In genomic region chr19:7679017-7679720, GRCh38 we compare ENCODE assay signal across 8 cellular contexts. TPM values are rescaled to one million over a fixed set of nuclear protein-coding genes. Genes with fewer than 3 reads are reported as not detected.
DNase-seq lines count a peak whose midpoint lies in the region; ATAC-seq and TF ChIP-seq lines count a peak whose summit lies in the region.
"Had no signal": no experiment of that assay in that cellular context is flagged by ENCODE, and none has a peak within 500 bp of the region (broad histone marks: within the 10 kb centered on the region; RNA-seq: fewer than 3 reads in every experiment).

No MANE protein-coding gene starts in this region.

- no peak overlapping the region for H3K9ac ChIP-seq in liver (ENCODE audit: low read depth in 1 of 2, low read length in 2 of 2)

- 43% methylated on average over 26 of the region's 26 CpGs for WGBS in liver

- TF ChIP-seq RAD21 in liver (IDR thresholded peaks at IDR 0.05) = peak; percentile 54 to 69

- no peaks in the 10 kb centered on the region for H3K9me3 ChIP-seq in liver (ENCODE audit: control insufficient read depth in 4 of 4, low read length in 3 of 4)

- no peak for TF ChIP-seq CTCF in liver (IDR thresholded peaks at IDR 0.05; ENCODE audit: low read depth, low read length, missing input control)

- no peaks in the 10 kb centered on the region for H3K27me3 ChIP-seq in liver (ENCODE audit: control insufficient read depth in 4 of 4, insufficient read depth in 4 of 4, low read length in 3 of 4)

- DNase-seq in NCI-H524 (lab: John Stamatoyannopoulos, UW) (peak; percentile 66 to 89), superior temporal gyrus (ENCODE audit: extremely low spot score) (peak; percentile 16), NCI-H187 treated with DMSO at 0.1 percent for 48 hours (lab: John Stamatoyannopoulos, UW) (no peak)
- DNase-seq in activated CD8-positive, alpha-beta memory T cell treated with anti-CD3 and anti-CD28 coated beads, Interleukin-2, amount 50 U/mL, for 1 hour (ENCODE audit: extremely low read depth) = peak; percentile 28

- ATAC-seq in GM18858 (IDR thresholded peaks at IDR 0.05; ENCODE audit: unreplicated experiment) (peak; percentile 38), HG02588 (IDR thresholded peaks at IDR 0.05; ENCODE audit: unreplicated experiment) (no peak)
- ATAC-seq: Panc1 had no signal

- no peak overlapping the region for H3K4me3 ChIP-seq in liver (ENCODE audit: low read depth in 1 of 3, low read length in 3 of 3)

- H3K4me1 ChIP-seq in liver (ENCODE audit: control insufficient read depth in 4 of 4, insufficient read depth in 4 of 4, low read length in 3 of 4) = peaks cover 2 to 28% (median 13%) of the 10 kb centered on the region in 4 donors

- peaks cover 0 to 6% (median 0%) of the 10 kb centered on the region in 4 donors for H3K36me3 ChIP-seq in liver (ENCODE audit: control insufficient read depth in 4 of 4, insufficient read depth in 3 of 4, low read depth in 1 of 4, low read length in 3 of 4)

- H3K27ac ChIP-seq in liver (ENCODE audit: low read depth in 1 of 2, low read length in 2 of 2) = no peak overlapping the region

TF ChIP-seq in liver, 16 proteins besides CTCF, POLR2A, EP300 and RAD21:
- TF ChIP-seq FOXA1 (IDR thresholded peaks at IDR 0.05) (no peak), GABPA (IDR thresholded peaks at IDR 0.05 in 1 of 2, conservative IDR thresholded peaks at IDR 0.05 in 1 of 2) (no peak), HNF4G (IDR thresholded peaks at IDR 0.05) (no peak), JUND (IDR thresholded peaks at IDR 0.05) (no peak)

RNA-seq across cellular contexts. Expression of gene TRAPPC5, which starts 1.5 kb away (rescaled TPM):
- 10 to 100 TPM; 22.5 to 38.3 TPM for total RNA-seq in liver
- 100 to 1,000 TPM in 1 of 2 donors, 10 to 100 TPM in 1; 72.1 to 130 TPM for polyA plus RNA-seq in liver

RNA-seq across cellular contexts. Expression of gene MCEMP1, which starts 2.3 kb away (rescaled TPM):
- total RNA-seq in liver = under 1 TPM; 0.42 to 0.92 TPM
- polyA plus RNA-seq in liver = under 1 TPM; 0.29 to 0.54 TPM

RNA-seq across cellular contexts. Expression of gene RETN, which starts 10.3 kb away (rescaled TPM):
- total RNA-seq in liver = 10 to 100 TPM in 1 of 2 donors, not detected in 1; 11.5 TPM
- 1 to 10 TPM in 1 of 2 donors, not detected in 1; 1.9 TPM for polyA plus RNA-seq in liver

RNA-seq across cellular contexts. Expression of gene FCER2, which starts 22.8 kb away (rescaled TPM):
- under 1 TPM in 1 of 2 donors, not detected in 1; 0.14 TPM for total RNA-seq in liver
- not detected for polyA plus RNA-seq in liver

RNA-seq across cellular contexts. Expression of gene STXBP2, which starts 42.3 kb away (rescaled TPM):
- total RNA-seq in liver = 10 to 100 TPM; 25.9 to 32.7 TPM
- 10 to 100 TPM; 26.8 to 27.5 TPM for polyA plus RNA-seq in liver
